8 cellular contexts compared by ENCODE assay signal in the genomic region with DNA sequence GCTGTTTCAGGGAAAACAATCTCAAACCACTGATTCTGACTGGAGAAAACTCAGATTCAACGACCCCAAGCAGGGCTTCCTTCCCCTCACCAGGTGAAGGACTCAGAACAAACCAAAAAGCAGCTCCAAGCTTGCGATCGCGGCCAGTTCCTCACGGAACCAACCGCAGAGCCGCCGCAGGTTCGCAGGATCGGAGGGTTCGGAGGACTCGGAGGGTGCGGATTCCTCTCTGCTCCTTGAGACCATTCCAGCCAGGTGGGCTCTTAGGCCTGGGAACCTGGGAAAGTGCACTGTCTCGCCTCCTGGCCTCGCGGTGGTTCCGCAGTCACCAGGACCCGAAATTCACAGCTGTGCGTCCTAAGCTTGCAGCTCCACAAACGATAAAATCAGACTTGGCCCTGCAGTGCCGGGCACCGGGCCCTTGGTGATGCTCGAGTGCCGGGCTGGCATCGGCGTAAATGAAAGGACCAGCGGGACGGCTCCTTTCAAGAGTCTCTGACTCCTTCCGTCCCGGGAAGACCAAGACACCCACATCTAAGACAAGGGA.
DNase-seq lines count a peak whose midpoint lies in the region; ATAC-seq and TF ChIP-seq lines count a peak whose summit lies in the region.

No MANE protein-coding gene starts in this region.

- peak overlapping the region; percentile 61 for H3K27ac ChIP-seq in substantia nigra (ENCODE audit: low read depth, low read length, poor library complexity, severe bottlenecking)

- H3K4me3 ChIP-seq in fibroblast of villous mesenchyme (ENCODE audit: low read depth, low read length) = peak overlapping the region; percentile 81

- H3K27me3 Mint-ChIP-seq in neural crest cell (ENCODE audit: low read depth) = peaks cover 44% of the 10 kb centered on the region

- H3K27ac Mint-ChIP-seq in neural crest cell (ENCODE audit: unreplicated experiment) = peak overlapping the region; percentile 98

- peaks cover 27% of the 10 kb centered on the region for H3K4me1 Mint-ChIP-seq in neural crest cell

- ATAC-seq in GM21515 (IDR thresholded peaks at IDR 0.05; ENCODE audit: unreplicated experiment) = peak; percentile 65

- TF ChIP-seq CTCF in fibroblast of villous mesenchyme (IDR thresholded peaks at IDR 0.05; ENCODE audit: insufficient read depth, low read depth, low read length) = peak; percentile 39
- peak; percentile 59 for TF ChIP-seq CTCF in neural crest cell (conservative IDR thresholded peaks at IDR 0.05)

- peak overlapping the region; percentile 100 for H3K4me3 Mint-ChIP-seq in neural crest cell

- H3K9me3 Mint-ChIP-seq in neural crest cell = peaks cover 13% of the 10 kb centered on the region

- peaks cover 11% of the 10 kb centered on the region for H3K36me3 Mint-ChIP-seq in neural crest cell (ENCODE audit: low read depth)

- DNase-seq in DMS53 (lab: John Stamatoyannopoulos, UW) (peak; percentile 93), HuH-7.5 (ENCODE audit: low spot score) (peak; percentile 31), RKO (ENCODE audit: low spot score) (peak; percentile 94), fibroblast of villous mesenchyme (ENCODE audit: low read depth) (peak; percentile 80), neural crest cell (ENCODE audit: low read depth, low spot score) (peak; percentile 70), substantia nigra (lab: John Stamatoyannopoulos, UW) (peak in 47 of 49 donors; percentile 9 to 79 (median 54))
- DNase-seq in activated effector memory CD4-positive, alpha-beta T cell treated with anti-CD3 and anti-CD28 coated beads, Interleukin-2, amount 50 U/mL, for 16 hours = peak; percentile 89

Comparison
In these comparisons a context has a peak if more than half of its experiments do, and no peak if none do; other contexts are left out.
1. Peak in every context shown above with its lines: DNase-seq, ATAC-seq, H3K4me3 ChIP-seq and H3K27ac ChIP-seq.
2. DNase-seq: peak in every context shown above with its lines; median percentile 94 in RKO; 93 in DMS53; 89 in activated effector memory CD4-positive, alpha-beta T cell treated with anti-CD3 and anti-CD28 coated beads, Interleukin-2, amount 50 U/mL, for 16 hours; 80 in fibroblast of villous mesenchyme; 70 in neural crest cell; 54 in substantia nigra; 31 in HuH-7.5.